Comparison of ENCODE assay signal across 22 cellular contexts in the genomic region with DNA sequence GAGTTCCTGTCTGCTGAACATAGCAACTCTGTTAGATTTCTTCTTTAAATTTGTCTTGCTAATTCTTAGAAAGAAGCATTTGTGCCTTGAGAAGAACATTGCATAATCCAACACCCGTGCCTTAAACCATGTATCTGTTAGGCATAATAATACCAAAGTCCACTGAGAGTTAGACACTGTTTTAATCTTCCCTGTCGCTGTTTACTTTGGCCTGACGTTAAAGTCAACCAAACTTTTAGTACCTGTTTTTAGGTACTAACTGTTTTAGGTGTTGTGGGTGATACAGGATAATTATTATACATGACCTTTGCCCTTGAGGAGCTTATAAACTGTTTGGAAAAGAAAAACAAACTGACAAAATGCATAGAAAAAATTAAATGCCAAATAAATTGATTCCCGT. TPM values are rescaled to one million over a fixed set of nuclear protein-coding genes. Genes with fewer than 3 reads are reported as not detected.
DNase-seq lines count a peak whose midpoint lies in the region; ATAC-seq, FAIRE-seq and TF ChIP-seq lines count a peak whose summit lies in the region.
"Had no signal": no experiment of that assay in that cellular context is flagged by ENCODE, and none has a peak within 500 bp of the region (broad histone marks: within the 10 kb centered on the region; RNA-seq: fewer than 3 reads in every experiment).

No MANE protein-coding gene starts in this region.

- no peak overlapping the region for H4K91ac ChIP-seq in trophoblast cell (ENCODE audit: low read depth, low read length)

- H3K79me1 ChIP-seq in trophoblast cell (ENCODE audit: low read length), result no peaks in the 10 kb centered on the region

- H3K4me2 ChIP-seq in DOHH2 (ENCODE audit: low read length) (peak overlapping the region; percentile 22), OCI-LY1 (ENCODE audit: low read length) (peak overlapping the region; percentile 5; the same call in 1 of the 2 replicates), trophoblast cell (ENCODE audit: low read length) (no peak overlapping the region)
- H3K4me2 ChIP-seq: neural progenitor cell had no signal

- DNase-seq in trophoblast cell (peak; percentile 10 to 74), Ammon's horn (ENCODE audit: low spot score) (no peak), kidney (no peak)
- DNase-seq in effector memory CD4-positive, alpha-beta T cell, result no peak
- DNase-seq: activated CD4-positive, alpha-beta T cell treated with anti-CD3 and anti-CD28 coated beads for 36 hours; cerebellar nuclear complex; DMS 273 treated with DMSO at 0.1 percent for 48 hours; effector CD8-positive, alpha-beta T cell; NCI-H1417; NCI-H510A; NK-92 treated with Interleukin-12 subunit alpha and Interleukin-12 subunit beta, amount 100 ng/mL, for 24 hours; stimulated activated CD4-positive, alpha-beta T cell treated with anti-CD3 and anti-CD28 coated beads, Interleukin-12 subunit alpha, Interleukin-12 subunit beta, amount 100 ng/mL, for 4 hours; T1000 had no signal

- ATAC-seq in HG03025 (IDR thresholded peaks at IDR 0.05; ENCODE audit: low FRiP score, unreplicated experiment), result no peak
- ATAC-seq: activated CD4-positive, alpha-beta T cell treated with anti-CD3 and anti-CD28 coated beads for 36 hours; activated naive CD4-positive, alpha-beta T cell treated with anti-CD3 and anti-CD28 coated beads, Interleukin-2, amount 50 U/mL, for 72 hours had no signal

- H2BK5ac ChIP-seq in trophoblast cell (ENCODE audit: low read depth, low read length, poor library complexity), result no peak overlapping the region

- H3K9me3 ChIP-seq in DOHH2 (ENCODE audit: control insufficient read depth, insufficient read depth, low read length), result no peaks in the 10 kb centered on the region
- peaks cover 2% of the 10 kb centered on the region; the same call in 1 of the 2 replicates for H3K9me3 ChIP-seq in OCI-LY1 (ENCODE audit: low read length)
- H3K9me3 ChIP-seq in endocrine pancreas (ENCODE audit: control insufficient read depth, low read length), result no peaks in the 10 kb centered on the region
- no peaks in the 10 kb centered on the region for H3K9me3 ChIP-seq in trophoblast cell (ENCODE audit: insufficient read depth, low read depth, low read length)
- no peaks in the 10 kb centered on the region for H3K9me3 ChIP-seq in effector memory CD4-positive, alpha-beta T cell (ENCODE audit: control insufficient read depth, low read length)
- H3K9me3 ChIP-seq in kidney (ENCODE audit: control insufficient read depth in 1 of 2, low read length in 2 of 2), result no peaks in the 10 kb centered on the region

- H3K9me2 ChIP-seq in DOHH2 (replicated peaks; ENCODE audit: control insufficient read depth, low read length), result no peaks in the 10 kb centered on the region
- no peaks in the 10 kb centered on the region for H3K9me2 ChIP-seq in OCI-LY1 (ENCODE audit: low read depth, low read length)

- H3K18ac ChIP-seq in trophoblast cell (ENCODE audit: low read length), result no peak overlapping the region

- H3K4me3 ChIP-seq in DOHH2 (ENCODE audit: low read length) (no peak overlapping the region), OCI-LY1 (ENCODE audit: low read depth, low read length, poor library complexity, severe bottlenecking) (no peak overlapping the region), endocrine pancreas (ENCODE audit: control insufficient read depth, insufficient read depth, low read length) (peak overlapping the region; percentile 7), trophoblast cell (ENCODE audit: low read depth, low read length) (no peak overlapping the region), kidney (ENCODE audit: low read length in 2 of 2) (no peak overlapping the region)
- H3K4me3 ChIP-seq in effector memory CD4-positive, alpha-beta T cell (ENCODE audit: insufficient read depth, low read depth, low read length, poor library complexity, severe bottlenecking), result no peak overlapping the region
- H3K4me3 ChIP-seq: neural progenitor cell had no signal

- H2AFZ ChIP-seq in OCI-LY1 (ENCODE audit: low read length) (no peak overlapping the region), trophoblast cell (ENCODE audit: insufficient read depth, low read length, poor library complexity) (no peak overlapping the region)
- H2AFZ ChIP-seq: neural progenitor cell had no signal

- H3K79me2 ChIP-seq in DOHH2 (ENCODE audit: control insufficient read depth, low read length), result no peaks in the 10 kb centered on the region
- H3K79me2 ChIP-seq in OCI-LY1 (ENCODE audit: insufficient read depth, low read length), result no peaks in the 10 kb centered on the region
- no peaks in the 10 kb centered on the region for H3K79me2 ChIP-seq in trophoblast cell (ENCODE audit: control insufficient read depth, insufficient read depth, low read length, poor library complexity)

- H3K36me3 ChIP-seq in DOHH2 (ENCODE audit: control insufficient read depth, low read length) (no peaks in the 10 kb centered on the region), OCI-LY1 (ENCODE audit: insufficient read depth, low read length) (no peaks in the 10 kb centered on the region), endocrine pancreas (ENCODE audit: control insufficient read depth, insufficient read depth, low read length) (no peaks in the 10 kb centered on the region), trophoblast cell (ENCODE audit: control insufficient read depth in 1 of 2, insufficient read depth in 2 of 2, low read length in 2 of 2) (peaks cover 0 to 2% of the 10 kb centered on the region in 2 experiments), kidney (ENCODE audit: control insufficient read depth in 1 of 2, insufficient read depth in 2 of 2, low read length in 2 of 2) (no peaks in the 10 kb centered on the region)
- H3K36me3 ChIP-seq in effector memory CD4-positive, alpha-beta T cell (ENCODE audit: control insufficient read depth, insufficient read depth, low read length), result peaks cover 4% of the 10 kb centered on the region
- H3K36me3 ChIP-seq: neural progenitor cell had no signal

- no CpG with 5 or more reads among the region's 4 CpGs for WGBS in trophoblast cell (ENCODE audit: extremely low coverage, insufficient coverage, insufficient read length)

- H4K20me1 ChIP-seq in DOHH2 (ENCODE audit: control insufficient read depth, insufficient read depth, low read depth, low read length) (no peaks in the 10 kb centered on the region; the same call in 1 of the 2 replicates), OCI-LY1 (ENCODE audit: insufficient read depth, low read length) (no peaks in the 10 kb centered on the region)

- peaks cover 24% of the 10 kb centered on the region for H3K4me1 ChIP-seq in DOHH2 (ENCODE audit: control insufficient read depth, low read length)
- peaks cover 24% of the 10 kb centered on the region for H3K4me1 ChIP-seq in OCI-LY1 (ENCODE audit: insufficient read depth, low read length, severe bottlenecking)
- peaks cover 9% of the 10 kb centered on the region for H3K4me1 ChIP-seq in endocrine pancreas (ENCODE audit: control insufficient read depth, insufficient read depth, low read length)
- H3K4me1 ChIP-seq in trophoblast cell (ENCODE audit: control insufficient read depth in 1 of 2, insufficient read depth in 2 of 2, low read length in 2 of 2), result peaks cover 0 to 3% of the 10 kb centered on the region in 2 experiments
- no peaks in the 10 kb centered on the region for H3K4me1 ChIP-seq in effector memory CD4-positive, alpha-beta T cell (ENCODE audit: control insufficient read depth, insufficient read depth, low read length, poor library complexity, severe bottlenecking)
- no peaks in the 10 kb centered on the region for H3K4me1 ChIP-seq in kidney (ENCODE audit: control insufficient read depth in 1 of 2, insufficient read depth in 1 of 2, low read depth in 1 of 2, low read length in 2 of 2)
- H3K4me1 ChIP-seq: neural progenitor cell had no signal

- intact Hi-C loops in kidney (cut with DNase I), result no loop called here

- TF ChIP-seq CTCF in DOHH2 (IDR thresholded peaks at IDR 0.05; ENCODE audit: low read depth, low read length, poor library complexity, severe bottlenecking), result no peak
- no peak for TF ChIP-seq CTCF in OCI-LY1 (IDR thresholded peaks at IDR 0.05; ENCODE audit: low read length)
- no peak for TF ChIP-seq CTCF in kidney (IDR thresholded peaks at IDR 0.05; ENCODE audit: borderline replicate concordance, extremely low read depth, insufficient read depth)

- H2BK12ac ChIP-seq in trophoblast cell (ENCODE audit: low read length), result no peak overlapping the region

- H3K27me3 ChIP-seq in DOHH2 (ENCODE audit: control insufficient read depth, low read length) (no peaks in the 10 kb centered on the region), OCI-LY1 (ENCODE audit: insufficient read depth, low read length) (no peaks in the 10 kb centered on the region), endocrine pancreas (ENCODE audit: control insufficient read depth, insufficient read depth, low read length) (no peaks in the 10 kb centered on the region), trophoblast cell (ENCODE audit: insufficient read depth, low read length) (no peaks in the 10 kb centered on the region)
- no peaks in the 10 kb centered on the region for H3K27me3 ChIP-seq in effector memory CD4-positive, alpha-beta T cell (replicated peaks; ENCODE audit: control insufficient read depth, insufficient read depth, low read length, poor library complexity, severe bottlenecking)
- H3K27me3 ChIP-seq: neural progenitor cell had no signal

- no peak overlapping the region for H3K23ac ChIP-seq in trophoblast cell (ENCODE audit: low read length)

- H3K14ac ChIP-seq in trophoblast cell (ENCODE audit: low read length), result no peak overlapping the region

- H2BK120ac ChIP-seq in trophoblast cell (ENCODE audit: insufficient read depth, low read length, poor library complexity), result no peak overlapping the region

- no peak overlapping the region for H4K12ac ChIP-seq in trophoblast cell (ENCODE audit: low read depth, low read length)

- H3K27ac ChIP-seq in DOHH2 (ENCODE audit: low read depth, low read length) (no peak overlapping the region), OCI-LY1 (ENCODE audit: low read depth, low read length, poor library complexity, severe bottlenecking) (no peak overlapping the region), trophoblast cell (ENCODE audit: low read depth, low read length) (no peak overlapping the region), kidney (ENCODE audit: low read depth in 2 of 2, low read length in 2 of 2) (no peak overlapping the region)
- H3K27ac ChIP-seq in effector memory CD4-positive, alpha-beta T cell (ENCODE audit: insufficient read depth, low read length, poor library complexity, severe bottlenecking), result no peak overlapping the region
- H3K27ac ChIP-seq: neural progenitor cell had no signal

- H2AK5ac ChIP-seq in trophoblast cell (ENCODE audit: low read length), result no peak overlapping the region

- FAIRE-seq in kidney (lab: Jason Lieb, UNC), result no peak
- FAIRE-seq: astrocyte, H1, urothelium cell line had no signal

- H3F3A ChIP-seq in DOHH2 (ENCODE audit: control insufficient read depth, insufficient read depth) (peaks cover 8% of the 10 kb centered on the region), OCI-LY1 (ENCODE audit: insufficient read depth, low read length) (no peaks in the 10 kb centered on the region)

- H3K9ac ChIP-seq in OCI-LY1 (ENCODE audit: low read length) (no peak overlapping the region), endocrine pancreas (ENCODE audit: control insufficient read depth, insufficient read depth, low read length) (no peak overlapping the region), trophoblast cell (ENCODE audit: low read length) (no peak overlapping the region), kidney (ENCODE audit: low read length in 2 of 2) (no peak overlapping the region)
- H3K9ac ChIP-seq: neural progenitor cell had no signal

- H4K8ac ChIP-seq in trophoblast cell (ENCODE audit: low read depth, low read length), result no peak overlapping the region

- H3K4ac ChIP-seq in trophoblast cell (ENCODE audit: low read depth, low read length), result no peak overlapping the region

RNA-seq across cellular contexts. Expression of a gene that starts 43.6 kb away (rescaled TPM):
- 13.4 and 14.8 TPM in 2 replicates for polyA plus RNA-seq in trophoblast cell (2013)
- 38.9 TPM for total RNA-seq in kidney
- polyA plus RNA-seq in kidney (ENCODE audit: insufficient read depth, low read depth, low replicate concordance), result 15.7 TPM

Comparison
In these comparisons a context has a peak if more than half of its experiments do, and no peak if none do; other contexts are left out.
1. DNase-seq: peak in trophoblast cell (2 of 2); none in Ammon's horn (single experiment), effector memory CD4-positive, alpha-beta T cell (0 of 3) and kidney (single experiment).